In genomic region chr3:135975053-135975452, GRCh38 we compare ENCODE assay signal across 22 cellular contexts. TPM values are rescaled to one million over a fixed set of nuclear protein-coding genes. Genes with fewer than 3 reads are reported as not detected.
DNase-seq lines count a peak whose midpoint lies in the region; ATAC-seq and TF ChIP-seq lines count a peak whose summit lies in the region.
"Had no signal": no experiment of that assay in that cellular context is flagged by ENCODE, and none has a peak within 500 bp of the region (broad histone marks: within the 10 kb centered on the region; RNA-seq: fewer than 3 reads in every experiment).

No MANE protein-coding gene starts in this region.

- intact Hi-C loops in heart left ventricle (cut with DNase I) (no loop called here), colonic mucosa (cut with DNase I) (no loop called here)

- H3K36me3 Mint-ChIP-seq in chondrocyte (ENCODE audit: low read depth) (no peaks in the 10 kb centered on the region), nephron progenitor cell (ENCODE audit: low read depth) (peaks cover 23% of the 10 kb centered on the region)
- H3K36me3 Mint-ChIP-seq: CD4-positive, alpha-beta memory T cell had no signal

- H3K9me3 Mint-ChIP-seq in chondrocyte (ENCODE audit: low read depth) (no peaks in the 10 kb centered on the region), nephron progenitor cell (peaks cover 5% of the 10 kb centered on the region)

- no peak overlapping the region for H3K9ac ChIP-seq in colonic mucosa (ENCODE audit: low read depth in 2 of 2, low read length in 2 of 2)
- H3K9ac ChIP-seq: BLaER1 treated with 17β-estradiol and CSF1 and Interleukin-3, amounts not matched to agents 10 nM and 100 nM had no signal

- H3K36me3 ChIP-seq in cardiac muscle cell: no peaks in the 10 kb centered on the region
- H3K36me3 ChIP-seq in heart left ventricle: no peaks in the 10 kb centered on the region
- no peaks in the 10 kb centered on the region for H3K36me3 ChIP-seq in colonic mucosa
- H3K36me3 ChIP-seq: BLaER1 treated with 17β-estradiol and CSF1 and Interleukin-3, amounts not matched to agents 10 nM and 100 nM had no signal

- H3K4me3 Mint-ChIP-seq in chondrocyte (ENCODE audit: unreplicated experiment) (no peak overlapping the region), nephron progenitor cell (no peak overlapping the region)
- H3K4me3 Mint-ChIP-seq: CD4-positive, alpha-beta memory T cell had no signal

- H3K27ac Mint-ChIP-seq in chondrocyte (ENCODE audit: unreplicated experiment) (peak overlapping the region; percentile 22), nephron progenitor cell (peak overlapping the region; percentile 96)
- H3K27ac Mint-ChIP-seq: CD4-positive, alpha-beta memory T cell had no signal

- H3K27me3 Mint-ChIP-seq in chondrocyte (ENCODE audit: low read depth) (no peaks in the 10 kb centered on the region), nephron progenitor cell (ENCODE audit: low read depth, poor library complexity) (peaks cover 3% of the 10 kb centered on the region)

- ATAC-seq in heart left ventricle (no peak), GM21390 (IDR thresholded peaks at IDR 0.05; ENCODE audit: unreplicated experiment) (no peak), HG03196 (IDR thresholded peaks at IDR 0.05; ENCODE audit: unreplicated experiment) (no peak)
- ATAC-seq: HCT116, SK-N-SH treated with all-trans-retinoic acid at 6 μM for 48 hours had no signal

- no peak for TF ChIP-seq POLR2A in heart left ventricle (IDR thresholded peaks at IDR 0.05)

- H3K9me3 ChIP-seq in cardiac muscle cell (ENCODE audit: low read depth) (no peaks in the 10 kb centered on the region), heart left ventricle (no peaks in the 10 kb centered on the region), colonic mucosa (no peaks in the 10 kb centered on the region)
- H3K9me3 ChIP-seq: BLaER1 treated with 17β-estradiol and CSF1 and Interleukin-3, amounts not matched to agents 10 nM and 100 nM; MG63 had no signal

- DNase-seq in cardiac muscle cell (ENCODE audit: low read depth in 1 of 2, low spot score in 1 of 2) (peak in 1 of 2 donors; percentile 21), heart left ventricle (no peak), chondrocyte (ENCODE audit: low spot score) (no peak), nephron progenitor cell (no peak), colonic mucosa (no peak), GM10266 (ENCODE audit: extremely low spot score) (no peak)
- DNase-seq: 8988T; CD4-positive, alpha-beta memory T cell; DMS153; GOT3; Karpas-422; MG63; NCI-H1048; NCI-H1417 treated with DMSO at 0.1 percent for 48 hours; NCI-H187 treated with DMSO at 0.1 percent for 48 hours; SIG-M5 had no signal

- H3K27ac ChIP-seq in cardiac muscle cell (peak overlapping the region; percentile 87), heart left ventricle (peak overlapping the region in 1 of 12 donors; percentile 29), colonic mucosa (no peak overlapping the region)
- H3K27ac ChIP-seq: BLaER1 treated with 17β-estradiol and CSF1 and Interleukin-3, amounts not matched to agents 10 nM and 100 nM; RWPE1 had no signal

- H3K4me1 Mint-ChIP-seq in chondrocyte (ENCODE audit: low read depth): peaks cover 17% of the 10 kb centered on the region
- peaks cover 21% of the 10 kb centered on the region for H3K4me1 Mint-ChIP-seq in nephron progenitor cell
- H3K4me1 Mint-ChIP-seq: CD4-positive, alpha-beta memory T cell had no signal

- H3K4me1 ChIP-seq in cardiac muscle cell (ENCODE audit: low read depth) (peaks cover 25% of the 10 kb centered on the region), heart left ventricle (peaks cover 0 to 14% (median 0%) of the 10 kb centered on the region in 12 donors), colonic mucosa (no peaks in the 10 kb centered on the region)

- H3K4me3 ChIP-seq in cardiac muscle cell: no peak overlapping the region
- no peak overlapping the region for H3K4me3 ChIP-seq in heart left ventricle
- no peak overlapping the region for H3K4me3 ChIP-seq in colonic mucosa
- H3K4me3 ChIP-seq: BLaER1 treated with 17β-estradiol and CSF1 and Interleukin-3, amounts not matched to agents 10 nM and 100 nM; MG63 had no signal

- TF ChIP-seq CTCF in cardiac muscle cell (IDR thresholded peaks at IDR 0.05; ENCODE audit: low read depth, low read length) (no peak), heart left ventricle (IDR thresholded peaks at IDR 0.05) (no peak), chondrocyte (IDR thresholded peaks at IDR 0.05) (no peak), nephron progenitor cell (IDR thresholded peaks at IDR 0.05) (no peak), colonic mucosa (IDR thresholded peaks at IDR 0.05) (no peak), GM10266 (IDR thresholded peaks at IDR 0.05; ENCODE audit: control insufficient read depth, insufficient read depth, low read depth, missing control alignments) (no peak)

- no peaks in the 10 kb centered on the region for H3K27me3 ChIP-seq in cardiac muscle cell
- no peaks in the 10 kb centered on the region for H3K27me3 ChIP-seq in heart left ventricle
- H3K27me3 ChIP-seq in colonic mucosa: no peaks in the 10 kb centered on the region
- H3K27me3 ChIP-seq: BLaER1 treated with 17β-estradiol and CSF1 and Interleukin-3, amounts not matched to agents 10 nM and 100 nM; MG63 had no signal

RNA-seq across cellular contexts. Expression of gene PPP2R3A, which starts 9.5 kb away (rescaled TPM):
- total RNA-seq in cardiac muscle cell (31.3 and 43.9 TPM in 2 replicates), heart left ventricle (100 to 1,000 TPM in 4 of 9 donors, 10 to 100 TPM in 5; 46.8 to 136 (median 95.5) TPM), chondrocyte (14.7 to 20.6 TPM (median 14.8 TPM) in 3 replicates), colonic mucosa (10 to 100 TPM; 10.9 to 22.0 TPM)
- polyA plus RNA-seq in cardiac muscle cell (18.3 and 35.7 TPM in 2 replicates), heart left ventricle (10 to 100 TPM; 10.4 to 20.2 TPM)
